2 cellular contexts compared by ENCODE assay signal in the genomic region with DNA sequence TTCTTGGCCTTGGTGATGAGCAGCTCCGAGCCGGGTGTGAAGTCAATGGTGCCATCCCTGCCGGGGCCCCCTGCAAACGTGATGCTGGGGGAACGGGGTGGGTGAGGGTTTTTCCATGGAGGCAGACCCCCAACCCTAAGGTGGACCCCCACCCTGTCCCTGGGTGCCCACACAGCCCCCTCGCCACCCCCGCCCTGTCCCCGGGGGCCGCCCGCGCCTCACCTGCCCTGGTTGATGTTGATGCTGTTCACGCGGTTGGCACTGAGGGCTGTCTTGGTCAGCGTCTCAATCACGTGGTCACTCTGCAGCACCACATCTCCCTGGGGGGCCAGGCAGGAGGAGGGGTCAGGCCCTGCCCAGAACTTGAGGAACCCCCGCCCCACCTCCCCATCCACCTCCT.
TF ChIP-seq lines count a peak whose summit lies in the region.

No MANE protein-coding gene starts in this region.

TF ChIP-seq in SK-N-SH, 30 proteins besides CTCF, POLR2A, EP300 and RAD21 (continued from another document):
- TF ChIP-seq PBX3 (IDR thresholded peaks at IDR 0.05): no peak
- no peak for TF ChIP-seq GATA2 (CRISPR knock-in tag; IDR thresholded peaks at IDR 0.05)
- no peak for TF ChIP-seq YY1 (IDR thresholded peaks at IDR 0.05; ENCODE audit: low read depth)
- TF ChIP-seq EZH2phosphoT487 (IDR thresholded peaks at IDR 0.05; ENCODE audit: borderline replicate concordance, low read depth): no peak
- TF ChIP-seq CHD2 (IDR thresholded peaks at IDR 0.05; ENCODE audit: low read length, partially characterized antibody): no peak
- no peak for TF ChIP-seq SIN3A (IDR thresholded peaks at IDR 0.05; ENCODE audit: borderline replicate concordance, low read depth, low read length)
- TF ChIP-seq JUND (IDR thresholded peaks at IDR 0.05): no peak
- TF ChIP-seq POLR2AphosphoS5 (IDR thresholded peaks at IDR 0.05; ENCODE audit: low read depth, low read length): no peak
- TF ChIP-seq, protein P1, sequence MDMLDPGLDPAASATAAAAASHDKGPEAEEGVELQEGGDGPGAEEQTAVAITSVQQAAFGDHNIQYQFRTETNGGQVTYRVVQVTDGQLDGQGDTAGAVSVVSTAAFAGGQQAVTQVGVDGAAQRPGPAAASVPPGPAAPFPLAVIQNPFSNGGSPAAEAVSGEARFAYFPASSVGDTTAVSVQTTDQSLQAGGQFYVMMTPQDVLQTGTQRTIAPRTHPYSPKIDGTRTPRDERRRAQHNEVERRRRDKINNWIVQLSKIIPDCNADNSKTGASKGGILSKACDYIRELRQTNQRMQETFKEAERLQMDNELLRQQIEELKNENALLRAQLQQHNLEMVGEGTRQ (IDR thresholded peaks at IDR 0.05; ENCODE audit: borderline replicate concordance, low read depth, low read length): no peak
- TF ChIP-seq, protein P2, sequence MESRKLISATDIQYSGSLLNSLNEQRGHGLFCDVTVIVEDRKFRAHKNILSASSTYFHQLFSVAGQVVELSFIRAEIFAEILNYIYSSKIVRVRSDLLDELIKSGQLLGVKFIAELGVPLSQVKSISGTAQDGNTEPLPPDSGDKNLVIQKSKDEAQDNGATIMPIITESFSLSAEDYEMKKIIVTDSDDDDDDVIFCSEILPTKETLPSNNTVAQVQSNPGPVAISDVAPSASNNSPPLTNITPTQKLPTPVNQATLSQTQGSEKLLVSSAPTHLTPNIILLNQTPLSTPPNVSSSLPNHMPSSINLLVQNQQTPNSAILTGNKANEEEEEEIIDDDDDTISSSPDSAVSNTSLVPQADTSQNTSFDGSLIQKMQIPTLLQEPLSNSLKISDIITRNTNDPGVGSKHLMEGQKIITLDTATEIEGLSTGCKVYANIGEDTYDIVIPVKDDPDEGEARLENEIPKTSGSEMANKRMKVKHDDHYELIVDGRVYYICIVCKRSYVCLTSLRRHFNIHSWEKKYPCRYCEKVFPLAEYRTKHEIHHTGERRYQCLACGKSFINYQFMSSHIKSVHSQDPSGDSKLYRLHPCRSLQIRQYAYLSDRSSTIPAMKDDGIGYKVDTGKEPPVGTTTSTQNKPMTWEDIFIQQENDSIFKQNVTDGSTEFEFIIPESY (IDR thresholded peaks at IDR 0.05; ENCODE audit: borderline replicate concordance, low read depth): no peak
- no peak for TF ChIP-seq TCF12 (IDR thresholded peaks at IDR 0.05)
- no peak for TF ChIP-seq TEAD4 (IDR thresholded peaks at IDR 0.05; ENCODE audit: borderline replicate concordance, insufficient read depth)
- no peak for TF ChIP-seq RFX5 (IDR thresholded peaks at IDR 0.05; ENCODE audit: low read length)
- no peak for TF ChIP-seq RXRA (IDR thresholded peaks at IDR 0.05; ENCODE audit: borderline replicate concordance, low read depth)
- no peak for TF ChIP-seq FOXM1 (IDR thresholded peaks at IDR 0.05; ENCODE audit: low read depth)
- TF ChIP-seq FOXJ3 (CRISPR knock-in tag; IDR thresholded peaks at IDR 0.05): no peak
- no peak for TF ChIP-seq IRF3 (IDR thresholded peaks at IDR 0.05; ENCODE audit: low read depth, low read length)
- no peak for TF ChIP-seq REST (IDR thresholded peaks at IDR 0.05; ENCODE audit: low read depth, low read length)

TF ChIP-seq in SK-N-SH treated with all-trans-retinoic acid at 6 μM for 48 hours, 23 proteins besides CTCF, POLR2A, EP300 and RAD21 (continued from another document):
- TF ChIP-seq BACH2 (CRISPR knock-in tag; IDR thresholded peaks at IDR 0.05; ENCODE audit: borderline replicate concordance): no peak
- no peak for TF ChIP-seq TCF4 (CRISPR knock-in tag; IDR thresholded peaks at IDR 0.05; ENCODE audit: borderline replicate concordance)
